Comparison of ENCODE assay signal across 11 cellular contexts in the genomic region with DNA sequence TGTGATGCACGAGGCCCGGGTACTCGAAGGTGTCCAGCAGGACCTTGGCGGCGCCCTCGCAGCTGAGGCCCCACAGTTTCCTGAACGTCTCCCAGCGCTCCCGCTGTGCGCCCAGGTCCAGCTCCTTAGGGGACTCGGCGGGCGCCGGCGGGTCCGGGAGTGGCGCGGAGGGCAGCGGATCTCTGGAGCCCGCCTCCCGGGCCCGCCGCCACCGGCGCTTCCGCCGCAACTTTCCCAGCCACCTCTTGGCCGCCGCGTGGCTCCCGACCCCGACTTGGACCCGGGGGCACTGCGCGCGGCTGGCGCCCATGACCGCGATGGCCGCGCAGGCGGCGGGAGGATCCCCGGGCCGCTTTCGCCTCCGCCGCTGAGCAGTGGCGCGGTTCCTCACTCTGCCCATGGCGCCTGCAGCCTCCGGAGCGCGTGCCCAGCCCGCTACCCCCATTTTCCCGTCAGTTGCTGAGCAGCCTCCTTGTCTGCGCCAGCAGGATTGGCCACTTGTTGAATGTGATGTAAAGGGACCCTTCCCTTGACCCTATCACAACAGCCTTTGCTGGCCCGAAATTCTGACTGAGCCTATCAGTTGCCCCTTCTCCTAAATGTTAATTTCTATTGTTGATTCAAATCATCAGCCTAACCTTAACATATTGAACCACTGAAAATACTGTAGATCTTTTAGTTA. TPM values are rescaled to one million over a fixed set of nuclear protein-coding genes. Genes with fewer than 3 reads are reported as not detected.
A peak's percentile ranks its signal among the peaks of the same experiment; 100 is the strongest.
DNase-seq lines count a peak whose midpoint lies in the region; ATAC-seq, FAIRE-seq and TF ChIP-seq lines count a peak whose summit lies in the region.
"Not testable (repeated sequence)": the region's sequence is repeated elsewhere in the genome, so short reads cannot be mapped to it uniquely, and the experiment has no call there.
"Had no signal": no experiment of that assay in that cellular context is flagged by ENCODE, and none has a peak within 500 bp of the region (broad histone marks: within the 10 kb centered on the region; RNA-seq: fewer than 3 reads in every experiment).

CENPVL3 (minus strand) TSS at position 439 of the 682 bp plus-strand sequence; CDS start at position 400, 39 bp downstream.

- CTCF ChIA-PET in A549 (lab: Yijun Ruan, JAX); PC-3 (lab: Charles Lee); mammary epithelial cell (lab: Charles Lee; ENCODE audit: low non-redundant PET): not testable (repeated sequence)

- not testable (repeated sequence) for H3F3A ChIP-seq in PC-3 (ENCODE audit: low read length, unreplicated experiment)

- intact Hi-C loops in PC-3 (cut with micrococcal nuclease); mammary epithelial cell (cut with micrococcal nuclease): not testable (repeated sequence)

- H3K9ac ChIP-seq in PC-3 (ENCODE audit: low read length); mammary epithelial cell (ENCODE audit: insufficient read depth, low read length): not testable (repeated sequence)

- not testable (repeated sequence) for H3K79me2 ChIP-seq in PC-3 (ENCODE audit: low read length); mammary epithelial cell (ENCODE audit: insufficient read depth, low read length); hepatocyte

- H3K27me3 ChIP-seq in HAP-1 (ENCODE audit: low read depth); mammary epithelial cell (ENCODE audit: insufficient read depth, low read length); hepatocyte; small intestine (ENCODE audit: control insufficient read depth in 2 of 2, insufficient read depth in 2 of 2, low read length in 2 of 2): not testable (repeated sequence)
- peaks cover 53% of the 10 kb centered on the region for H3K27me3 ChIP-seq in PC-3 (ENCODE audit: low read length)

- H3K4me2 ChIP-seq in A549 = peak within 1 kb of the TSS; percentile 59
- H3K4me2 ChIP-seq in PC-3 (ENCODE audit: low read length) = 0 out of 2 replicates have a peak within 1 kb of the TSS, but pooled peaks have one; percentile 13
- peak within 1 kb of the TSS; percentile 57 for H3K4me2 ChIP-seq in mammary epithelial cell (ENCODE audit: insufficient read depth, low read depth, low read length)
- H3K4me2 ChIP-seq in hepatocyte = peak within 1 kb of the TSS; percentile 70

- not testable (repeated sequence) for FAIRE-seq in A549 (lab: Jason Lieb, UNC); small intestine (lab: Jason Lieb, UNC)

- not testable (repeated sequence) for H3K36me3 Mint-ChIP-seq in naive B cell

- dilution Hi-C loops in mammary epithelial cell (cut with HindIII; ENCODE audit: low sequenced_read_pairs) = not testable (repeated sequence)

- not testable (repeated sequence) for TF ChIP-seq CTCF in A549 (IDR thresholded peaks at IDR 0.05); PC-3 (conservative IDR thresholded peaks at IDR 0.05; ENCODE audit: low read depth, low read length); mammary epithelial cell (conservative IDR thresholded peaks at IDR 0.05 in 1 of 2, IDR thresholded peaks at IDR 0.05 in 1 of 2; ENCODE audit: extremely low read depth in 1 of 2, insufficient read depth in 1 of 2, low read depth in 1 of 2, low read length in 2 of 2); hepatocyte (IDR thresholded peaks at IDR 0.05; ENCODE audit: poor library complexity)

- ATAC-seq in A549 = peak; percentile 39 to 63; a peak in 4 of 6 replicates
- ATAC-seq in PC-3 = peak; percentile 20; the same call in 1 of the 2 replicates
- ATAC-seq in naive B cell (ENCODE audit: low read depth in 2 of 2) = not testable (repeated sequence)

- H3K4me1 ChIP-seq in A549; HAP-1; PC-3 (ENCODE audit: insufficient read depth, low read length); mammary epithelial cell (ENCODE audit: insufficient read depth, low read length); hepatocyte (ENCODE audit: insufficient read depth); small intestine (ENCODE audit: control insufficient read depth in 2 of 2, insufficient read depth in 1 of 2, low read depth in 1 of 2, low read length in 1 of 2): not testable (repeated sequence)

- TF ChIP-seq POLR2A in A549 (IDR thresholded peaks at IDR 0.05; ENCODE audit: low read length) = not testable (repeated sequence)

- H3K27ac ChIP-seq in A549; PC-3 (ENCODE audit: low read length); mammary epithelial cell (ENCODE audit: insufficient read depth, low read depth, low read length); hepatocyte; small intestine (ENCODE audit: low read depth in 1 of 2, low read length in 1 of 2): not testable (repeated sequence)

- H3K36me3 ChIP-seq in HAP-1 (replicated peaks); PC-3 (ENCODE audit: low read depth, low read length); mammary epithelial cell (ENCODE audit: insufficient read depth, low read length); hepatocyte (replicated peaks; ENCODE audit: insufficient read depth, low read depth); small intestine (ENCODE audit: control insufficient read depth in 2 of 2, insufficient read depth in 2 of 2, low read length in 2 of 2): not testable (repeated sequence)

- BruUV-seq in PC-3 (replicated peaks; lab: Mats Ljungman, UMichigan); mammary epithelial cell (replicated peaks; lab: Mats Ljungman, UMichigan): not testable (repeated sequence)

- H3K9me3 ChIP-seq in A549; HAP-1; PC-3 (ENCODE audit: low read length); mammary epithelial cell (replicated peaks; ENCODE audit: insufficient read depth, low read length); hepatocyte (ENCODE audit: low read depth); small intestine (ENCODE audit: control insufficient read depth, low read depth): not testable (repeated sequence)

- H3K4me1 Mint-ChIP-seq in naive B cell = not testable (repeated sequence)

- in situ Hi-C loops in HAP-1 (cut with MboI; ENCODE audit: low sequenced_read_pairs) = loop anchor here (25.0 kb wide), 1 partner anchor 131 kb away; the partner anchor contains the start of gene NUDT11
- in situ Hi-C loops in mammary epithelial cell (cut with MboI; ENCODE audit: low sequenced_read_pairs in 2 of 2) = not testable (repeated sequence)

- H3K27me3 Mint-ChIP-seq in naive B cell = peaks cover 29 to 47% (median 36%) of the 10 kb centered on the region in 3 donors

- POLR2A ChIA-PET in A549 (lab: Yijun Ruan, JAX); PC-3 (lab: Charles Lee; ENCODE audit: unreplicated experiment): not testable (repeated sequence)

- H3K9me3 Mint-ChIP-seq in naive B cell = not testable (repeated sequence)

- DNase-seq in A549 (ENCODE audit: low read depth in 1 of 2, low spot score in 1 of 2) = peak in 1 of 2 experiments; percentile 24
- DNase-seq in HAP-1 (ENCODE audit: low spot score in 2 of 2) = peak in 1 of 2 experiments; percentile 29
- DNase-seq in PC-3, mammary epithelial cell, naive B cell: not testable (repeated sequence)
- peak; percentile 1 for DNase-seq in activated T-cell treated with anti-CD3 and anti-CD28 coated beads for 48 hours (ENCODE audit: low read depth)
- peak; percentile 10 for DNase-seq in hepatocyte (ENCODE audit: low spot score)
- DNase-seq in small intestine = peak; percentile 27

- H3K4me3 Mint-ChIP-seq in naive B cell = peak within 1 kb of the TSS in 5 of 8 donors; percentile 32 to 82 (median 61)

- H3K9me2 ChIP-seq in PC-3 (replicated peaks; ENCODE audit: low read length); hepatocyte (replicated peaks; ENCODE audit: insufficient read depth): not testable (repeated sequence)

- H3K4me3 ChIP-seq in A549 (0 out of 3 replicates have a peak within 1 kb of the TSS, but pooled peaks have one; percentile 23), HAP-1 (peak within 1 kb of the TSS; percentile 10), mammary epithelial cell (replicated peaks in 1 of 3; ENCODE audit: insufficient read depth in 1 of 3, low read depth in 2 of 3, low read length in 3 of 3) (peak within 1 kb of the TSS in 1 of 3 experiments; percentile 14), small intestine (ENCODE audit: low read depth in 1 of 2, low read length in 2 of 2) (peak within 1 kb of the TSS in 1 of 2 donors; percentile 30)
- H3K4me3 ChIP-seq in PC-3 (ENCODE audit: low read length); hepatocyte: not testable (repeated sequence)

- not testable (repeated sequence) for TF ChIP-seq RAD21 in A549 (conservative IDR thresholded peaks at IDR 0.05 in 1 of 2, IDR thresholded peaks at IDR 0.05 in 1 of 2)

- TF ChIP-seq EP300 in A549 (IDR thresholded peaks at IDR 0.05) = not testable (repeated sequence)

- not testable (repeated sequence) for H3K27ac Mint-ChIP-seq in naive B cell

- H2AFZ ChIP-seq in PC-3 (ENCODE audit: low read length); hepatocyte: not testable (repeated sequence)
- peak within 1 kb of the TSS; percentile 39 for H2AFZ ChIP-seq in mammary epithelial cell (ENCODE audit: low read depth, low read length)

- H4K20me1 ChIP-seq in PC-3 (ENCODE audit: low read length); mammary epithelial cell (ENCODE audit: insufficient read depth, low read length); hepatocyte (ENCODE audit: insufficient read depth, poor library complexity, severe bottlenecking): not testable (repeated sequence)

- WGBS in A549 (ENCODE audit: missing lambda C conversion rate) = 0% methylated on average over 1 of the region's 58 CpGs
- WGBS in mammary epithelial cell (ENCODE audit: low coverage, missing lambda C conversion rate) = 48% methylated on average over 21 of the region's 58 CpGs
- WGBS in hepatocyte (ENCODE audit: low lambda C conversion rate, missing lambda C conversion rate) = 61% methylated on average over 19 of the region's 58 CpGs
- WGBS in small intestine, 3 donors = 2 to 29% (median 6%) methylated on average over 34 to 52 of the region's 58 CpGs

RNA-seq across cellular contexts. Expression of gene CENPVL3, which starts in this region (rescaled TPM):
- 0.13 and 0.22 TPM in 2 replicates for polyA plus RNA-seq in A549 (2011; rRNA removed)
- polyA plus RNA-seq in A549 (2012; cell fraction: cytosol; rRNA removed) = 0.16 and 0.21 TPM in 2 replicates
- 0.07 and 0.20 TPM in 2 replicates for polyA plus RNA-seq in A549 (2012; cell fraction: nucleus; rRNA removed)
- polyA plus RNA-seq in A549 (2017; fragmentation: RNase III; extraction: RNeasy Plus Mini Kit Qiagen cat#74134 plus additional on column Dnase treatment) = 0.12 to 0.16 TPM (median 0.15 TPM) in 3 replicates
- polyA minus RNA-seq in A549 (2011; rRNA and poly(A)+ RNA removed) = not detected in 2 replicates
- total RNA-seq in PC-3 (2014; rRNA removed) = not detected in 2 replicates
- under 1 TPM in 1 of 2 donors, not detected in 1; 0.17 TPM for total RNA-seq in mammary epithelial cell
- 0.09 TPM for polyA plus RNA-seq in mammary epithelial cell
- not detected for polyA minus RNA-seq in mammary epithelial cell
- total RNA-seq in hepatocyte = 0.28 and 0.83 TPM in 2 replicates
- polyA plus RNA-seq in hepatocyte = 0.67 and 2.2 TPM in 2 replicates
- not detected for polyA plus RNA-seq in naive B cell (ENCODE audit: low read depth in 6 of 6)
- 1 to 10 TPM in 2 of 3 donors, under 1 TPM in 1; 0.27 to 3.4 (median 1.6) TPM for polyA plus RNA-seq in small intestine
- total RNA-seq: natural killer cell treated with Interleukin-12 subunit alpha and Interleukin-12 subunit beta and Interleukin-15 and Interleukin-18, amount 100 ng/mL, for 72 hours; right lobe of liver had no signal
- polyA plus RNA-seq: liver had no signal

Comparison
In these comparisons a context has a peak if more than half of its experiments do, and no peak if none do; other contexts are left out.
1. Peak in ATAC-seq, H3K4me3 ChIP-seq and H3K4me2 ChIP-seq in A549; RNA of the gene not detected or under 1 TPM.
2. Peak in ATAC-seq and H3K4me2 ChIP-seq in PC-3; RNA of the gene not detected or under 1 TPM.
3. H3K4me2 ChIP-seq: peak in every context shown above with its lines; median percentile 70 in hepatocyte; 59 in A549; 57 in mammary epithelial cell; 13 in PC-3.